ENCODE assay signal across 39 cellular contexts in genomic region chr14:67438969-67439368, GRCh38.
"Had no signal": no experiment of that assay in that cellular context is flagged by ENCODE, and none has a peak within 500 bp of the region (broad histone marks: within the 10 kb centered on the region; RNA-seq: fewer than 3 reads in every experiment).

No MANE protein-coding gene starts in this region.

- H3K4me1 Mint-ChIP-seq: activated CD4-positive, alpha-beta T cell treated with anti-CD3 and anti-CD28 coated beads for 36 hours; activated naive CD8-positive, alpha-beta T cell treated with anti-CD3 and anti-CD28 coated beads for 36 hours had no signal

- H3K9me3 Mint-ChIP-seq: activated CD4-positive, alpha-beta memory T cell treated with anti-CD3 and anti-CD28 coated beads for 36 hours; activated CD8-positive, alpha-beta T cell treated with anti-CD3 and anti-CD28 coated beads for 36 hours; activated naive CD4-positive, alpha-beta T cell treated with anti-CD3 and anti-CD28 coated beads for 36 hours; activated naive CD4-positive, alpha-beta T cell treated with anti-CD3 and anti-CD28 coated beads, Interleukin-2, amount 50 U/mL, for 72 hours; activated naive CD8-positive, alpha-beta T cell treated with anti-CD3 and anti-CD28 coated beads for 36 hours; activated T-cell treated with anti-CD3 and anti-CD28 coated beads, Interleukin-2, amount 50 U/mL, for 4 hours; activated T-cell treated with anti-CD3 and anti-CD28 coated beads, Interleukin-2, amount 50 U/mL, for 72 hours; activated T-helper 1 cell treated with anti-CD3 and anti-CD28 coated beads, Interleukin-12 subunit alpha, Interleukin-12 subunit beta, Interleukin-2, Interleukin-4 antibody, amounts not matched to agents 30 ng/mL and 10 ng/mL and 1 ng/mL, durations not matched to agents 14 hours and 24 hours and 36 hours; activated T-helper 17 cell treated with anti-CD3 and anti-CD28 coated beads, Interleukin-2, amount 50 U/mL, for 72 hours; T-helper 1 cell treated with Interleukin-12 subunit alpha and Interleukin-12 subunit beta and Interleukin-4 antibody, amounts not matched to agents 30 μg/mL and 1 μg/mL, for 36 hours; T-helper 2 cell treated with Interferon-gamma antibody and Interleukin-4, amounts not matched to agents 5 μg/mL and 100 μg/mL, for 36 hours; WTC11 had no signal

- DNase-seq: activated CD4-positive, alpha-beta memory T cell treated with anti-CD3 and anti-CD28 coated beads for 36 hours; activated CD4-positive, alpha-beta T cell treated with anti-CD3 and anti-CD28 coated beads for 1 hour; activated CD4-positive, alpha-beta T cell treated with anti-CD3 and anti-CD28 coated beads for 36 hours; activated CD4-positive, alpha-beta T cell treated with anti-CD3 and anti-CD28 coated beads for 48 hours; activated CD4-positive, alpha-beta T cell treated with anti-CD3 and anti-CD28 coated beads, Interleukin-2, amount 50 U/mL, for 1 hour; activated CD4-positive, alpha-beta T cell treated with anti-CD3 and anti-CD28 coated beads, Interleukin-2, amount 50 U/mL, for 4 hours; activated CD4-positive, CD25-positive, alpha-beta regulatory T cell; activated CD8-positive, alpha-beta memory T cell treated with anti-CD3 and anti-CD28 coated beads, Interleukin-2, amount 50 U/mL, for 4 hours; activated CD8-positive, alpha-beta T cell treated with anti-CD3 and anti-CD28 coated beads for 36 hours; activated effector memory CD4-positive, alpha-beta T cell treated with anti-CD3 and anti-CD28 coated beads, Interleukin-2, amount 50 U/mL, for 16 hours; activated gamma-delta T cell treated with Interleukin-2 at 50 U/mL for 16 hours; activated naive CD4-positive, alpha-beta T cell; activated naive CD4-positive, alpha-beta T cell treated with anti-CD3 and anti-CD28 coated beads for 36 hours; activated naive CD4-positive, alpha-beta T cell treated with anti-CD3 and anti-CD28 coated beads, Interleukin-2, amount 50 U/mL, for 16 hours; activated naive CD8-positive, alpha-beta T cell treated with anti-CD3 and anti-CD28 coated beads for 36 hours; activated T-cell treated with anti-CD3 and anti-CD28 coated beads for 4 hours; activated T-cell treated with anti-CD3 and anti-CD28 coated beads, Interleukin-2, amount 50 U/mL, for 1 hour; activated T-cell treated with anti-CD3 and anti-CD28 coated beads, Interleukin-2, amount 50 U/mL, for 4 hours; activated T-cell treated with anti-CD3 and anti-CD28 coated beads, Interleukin-2, amount 50 U/mL, for 72 hours; adrenal gland; amniotic stem cell; aorta; body of pancreas; brain microvascular endothelial cell; central memory CD4-positive, alpha-beta T cell; T-helper 1 cell; T-helper 2 cell; T-helper 9 cell; WERI-Rb-1 had no signal

- H3K36me3 Mint-ChIP-seq: activated CD4-positive, alpha-beta memory T cell treated with anti-CD3 and anti-CD28 coated beads for 36 hours; activated naive CD4-positive, alpha-beta T cell treated with anti-CD3 and anti-CD28 coated beads, Interleukin-2, amount 50 U/mL, for 72 hours; activated naive CD8-positive, alpha-beta T cell treated with anti-CD3 and anti-CD28 coated beads for 36 hours; WTC11 had no signal

- H3K4me3 Mint-ChIP-seq: activated CD4-positive, alpha-beta memory T cell treated with anti-CD3 and anti-CD28 coated beads for 36 hours; activated CD4-positive, alpha-beta T cell treated with anti-CD3 and anti-CD28 coated beads for 36 hours; activated CD8-positive, alpha-beta T cell treated with anti-CD3 and anti-CD28 coated beads for 36 hours; activated naive CD4-positive, alpha-beta T cell treated with anti-CD3 and anti-CD28 coated beads for 36 hours; activated naive CD8-positive, alpha-beta T cell treated with anti-CD3 and anti-CD28 coated beads for 36 hours; activated T-cell treated with anti-CD3 and anti-CD28 coated beads, Interleukin-2, amount 50 U/mL, for 4 hours; activated T-cell treated with anti-CD3 and anti-CD28 coated beads, Interleukin-2, amount 50 U/mL, for 72 hours; activated T-helper 1 cell treated with anti-CD3 and anti-CD28 coated beads, Interleukin-12 subunit alpha, Interleukin-12 subunit beta, Interleukin-2, Interleukin-4 antibody, amounts not matched to agents 30 ng/mL and 10 ng/mL and 1 ng/mL, durations not matched to agents 14 hours and 24 hours and 36 hours; activated T-helper 17 cell treated with anti-CD3 and anti-CD28 coated beads, Interleukin-2, amount 50 U/mL, for 72 hours; T-helper 1 cell treated with Interleukin-12 subunit alpha and Interleukin-12 subunit beta and Interleukin-4 antibody, amounts not matched to agents 30 μg/mL and 1 μg/mL, for 36 hours; T-helper 2 cell treated with Interferon-gamma antibody and Interleukin-4, amounts not matched to agents 5 μg/mL and 100 μg/mL, for 36 hours; WTC11 had no signal

- ATAC-seq: activated CD4-positive, alpha-beta T cell treated with anti-CD3 and anti-CD28 coated beads for 36 hours; activated CD4-positive, CD25-positive, alpha-beta regulatory T cell treated with anti-CD3 and anti-CD28 coated beads, Interleukin-2, amount 50 U/mL, for 24 hours; activated CD8-positive, alpha-beta T cell treated with anti-CD3 and anti-CD28 coated beads for 36 hours; activated naive CD4-positive, alpha-beta T cell treated with anti-CD3 and anti-CD28 coated beads, Interleukin-2, amount 50 U/mL, for 72 hours; activated T-cell treated with anti-CD3 and anti-CD28 coated beads, Interleukin-2, amount 50 U/mL, for 4 hours; activated T-cell treated with anti-CD3 and anti-CD28 coated beads, Interleukin-2, amount 50 U/mL, for 72 hours; activated T-helper 17 cell treated with anti-CD3 and anti-CD28 coated beads, Interleukin-2, amount 50 U/mL, for 72 hours; body of pancreas; WTC11 had no signal

- H3K27ac ChIP-seq: adrenal gland, body of pancreas, brain microvascular endothelial cell, breast epithelium, WERI-Rb-1 had no signal

- FAIRE-seq: astrocyte, TTC549 had no signal

- H3K27ac Mint-ChIP-seq: activated CD4-positive, alpha-beta memory T cell treated with anti-CD3 and anti-CD28 coated beads for 36 hours; activated CD4-positive, alpha-beta T cell treated with anti-CD3 and anti-CD28 coated beads for 36 hours; activated CD8-positive, alpha-beta T cell treated with anti-CD3 and anti-CD28 coated beads for 36 hours; activated naive CD4-positive, alpha-beta T cell treated with anti-CD3 and anti-CD28 coated beads for 36 hours; activated naive CD4-positive, alpha-beta T cell treated with anti-CD3 and anti-CD28 coated beads, Interleukin-2, amount 50 U/mL, for 72 hours; activated naive CD8-positive, alpha-beta T cell treated with anti-CD3 and anti-CD28 coated beads for 36 hours; activated T-cell treated with anti-CD3 and anti-CD28 coated beads, Interleukin-2, amount 50 U/mL, for 72 hours; activated T-helper 1 cell treated with anti-CD3 and anti-CD28 coated beads, Interleukin-12 subunit alpha, Interleukin-12 subunit beta, Interleukin-2, Interleukin-4 antibody, amounts not matched to agents 30 ng/mL and 10 ng/mL and 1 ng/mL, durations not matched to agents 14 hours and 24 hours and 36 hours; activated T-helper 17 cell treated with anti-CD3 and anti-CD28 coated beads, Interleukin-2, amount 50 U/mL, for 72 hours; T-helper 1 cell treated with Interleukin-12 subunit alpha and Interleukin-12 subunit beta and Interleukin-4 antibody, amounts not matched to agents 30 μg/mL and 1 μg/mL, for 36 hours; T-helper 2 cell treated with Interferon-gamma antibody and Interleukin-4, amounts not matched to agents 5 μg/mL and 100 μg/mL, for 36 hours; WTC11 had no signal
